ENCODE assay signal across 18 cellular contexts in the genomic region with DNA sequence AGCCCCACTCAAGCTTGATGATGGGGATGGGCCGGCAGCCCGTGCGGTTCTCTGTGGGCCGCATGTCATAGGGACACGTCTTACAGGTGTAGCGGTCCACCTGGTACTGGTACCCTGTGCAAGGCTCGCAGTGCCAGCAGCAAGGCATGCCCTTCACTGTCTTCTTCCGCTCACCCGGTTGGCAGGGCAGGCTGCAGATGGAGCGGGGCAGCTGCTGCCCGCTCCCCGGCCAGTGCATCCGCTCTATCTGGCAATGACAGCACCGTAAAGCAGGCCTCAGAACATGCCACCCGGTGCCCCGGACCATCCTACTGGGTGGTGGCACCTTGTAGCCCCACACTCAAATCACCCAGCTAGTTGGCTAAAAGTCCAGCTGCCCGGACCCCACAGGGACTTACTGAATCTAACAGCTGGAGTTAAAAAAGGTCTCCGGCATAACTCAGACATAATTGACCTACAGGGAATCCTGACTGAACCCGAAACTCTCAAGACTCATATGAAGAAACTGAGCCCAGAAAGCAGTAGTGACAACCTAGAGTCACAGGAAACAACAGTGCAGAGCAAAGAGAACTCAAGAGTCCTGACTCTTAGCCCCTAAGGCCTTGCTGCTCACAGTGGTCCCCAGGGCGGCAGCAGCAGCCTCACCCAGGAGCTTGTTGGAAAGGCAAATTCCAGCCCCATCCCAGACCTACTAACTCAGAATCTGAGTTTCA.
DNase-seq lines count a peak whose midpoint lies in the region; ATAC-seq, FAIRE-seq and TF ChIP-seq lines count a peak whose summit lies in the region.
"Had no signal": no experiment of that assay in that cellular context is flagged by ENCODE, and none has a peak within 500 bp of the region (broad histone marks: within the 10 kb centered on the region; RNA-seq: fewer than 3 reads in every experiment).

No MANE protein-coding gene starts in this region.

- H3K4me3 ChIP-seq in GM12865 (ENCODE audit: low read depth, low read length), result no peak overlapping the region
- H3K4me3 ChIP-seq in neuronal stem cell (ENCODE audit: low read length in 2 of 2), result no peak overlapping the region
- no peak overlapping the region for H3K4me3 ChIP-seq in naive thymus-derived CD4-positive, alpha-beta T cell (ENCODE audit: low read length)
- H3K4me3 ChIP-seq: HAP-1, PC-9 had no signal

- H4K91ac ChIP-seq in neuronal stem cell (ENCODE audit: low read depth, low read length, poor library complexity), result no peak overlapping the region

- CTCF ChIA-PET in activated CD8-positive, alpha-beta T cell treated with anti-CD3 and anti-CD28 coated beads for 36 hours (lab: Charles Lee), result interaction anchor here (1.0 to 2.2 kb wide), 3 partner anchors 9 to 265 kb away, joined by 3 to 9 read pairs (median 4); no protein-coding TSS in a partner anchor
- CTCF ChIA-PET in naive thymus-derived CD4-positive, alpha-beta T cell (lab: Charles Lee), result interaction anchor here (1.0 kb wide), 1 partner anchor 18 kb away, joined by 5 read pairs; no protein-coding TSS in a partner anchor

- peak; percentile 49 for ATAC-seq in HG03342 (IDR thresholded peaks at IDR 0.05; ENCODE audit: unreplicated experiment)
- no peak for ATAC-seq in activated CD8-positive, alpha-beta T cell treated with anti-CD3 and anti-CD28 coated beads for 36 hours
- no peak for ATAC-seq in naive thymus-derived CD4-positive, alpha-beta T cell

- no peak overlapping the region for H2AK5ac ChIP-seq in neuronal stem cell (ENCODE audit: low read depth, low read length)

- H3K14ac ChIP-seq in neuronal stem cell (ENCODE audit: low read length), result peak overlapping the region; percentile 39

- no peaks in the 10 kb centered on the region for H3K27me3 ChIP-seq in neuronal stem cell (ENCODE audit: control insufficient read depth in 3 of 3, insufficient read depth in 3 of 3, low read depth in 1 of 3, low read length in 3 of 3)
- H3K27me3 ChIP-seq in naive thymus-derived CD4-positive, alpha-beta T cell (ENCODE audit: control insufficient read depth in 2 of 2, insufficient read depth in 2 of 2, low read length in 2 of 2), result no peaks in the 10 kb centered on the region

- H3K79me1 ChIP-seq in neuronal stem cell (ENCODE audit: low read depth, low read length), result no peaks in the 10 kb centered on the region

- WGBS in neuronal stem cell (ENCODE audit: extremely low coverage in 2 of 2, insufficient read length in 2 of 2, insufficient replicate concordance in 1 of 2), 2 donors, result no CpG with 5 or more reads among the region's 20 CpGs

- POLR2A ChIA-PET in activated CD8-positive, alpha-beta T cell treated with anti-CD3 and anti-CD28 coated beads for 36 hours (lab: Charles Lee), result no interaction called here
- POLR2A ChIA-PET in naive thymus-derived CD4-positive, alpha-beta T cell (lab: Charles Lee), result no interaction called here

- no peaks in the 10 kb centered on the region for H3K9me3 Mint-ChIP-seq in activated CD8-positive, alpha-beta T cell treated with anti-CD3 and anti-CD28 coated beads for 36 hours
- H3K9me3 Mint-ChIP-seq in naive thymus-derived CD4-positive, alpha-beta T cell, result no peaks in the 10 kb centered on the region
- H3K9me3 Mint-ChIP-seq: CD4-positive, alpha-beta T cell had no signal

- H2BK5ac ChIP-seq in neuronal stem cell (ENCODE audit: low read length), result no peak overlapping the region

- no peak overlapping the region for H2BK12ac ChIP-seq in neuronal stem cell (ENCODE audit: low read length)

- no peak for TF ChIP-seq CTCF in GM12865 (IDR thresholded peaks at IDR 0.05; ENCODE audit: insufficient read depth, low read depth, low read length, missing control alignments)
- no peak for TF ChIP-seq CTCF in activated CD8-positive, alpha-beta T cell treated with anti-CD3 and anti-CD28 coated beads for 36 hours (IDR thresholded peaks at IDR 0.05)

- no peaks in the 10 kb centered on the region for H3K36me3 Mint-ChIP-seq in activated CD8-positive, alpha-beta T cell treated with anti-CD3 and anti-CD28 coated beads for 36 hours (ENCODE audit: low read depth)
- no peaks in the 10 kb centered on the region for H3K36me3 Mint-ChIP-seq in naive thymus-derived CD4-positive, alpha-beta T cell

- H3K27ac Mint-ChIP-seq in activated CD8-positive, alpha-beta T cell treated with anti-CD3 and anti-CD28 coated beads for 36 hours, result no peak overlapping the region
- H3K27ac Mint-ChIP-seq in naive thymus-derived CD4-positive, alpha-beta T cell, result no peak overlapping the region
- H3K27ac Mint-ChIP-seq: B cell; CD4-positive, alpha-beta T cell had no signal

- no peak overlapping the region for H2BK15ac ChIP-seq in neuronal stem cell (ENCODE audit: low read length)

- H3K27ac ChIP-seq in neuronal stem cell (replicated peaks; ENCODE audit: low read length), result no peak overlapping the region
- no peak overlapping the region for H3K27ac ChIP-seq in naive thymus-derived CD4-positive, alpha-beta T cell (ENCODE audit: low read depth, low read length)
- H3K27ac ChIP-seq: KMS-11, PC-9 had no signal

- no peaks in the 10 kb centered on the region for H3K36me3 ChIP-seq in neuronal stem cell (replicated peaks in 1 of 2; ENCODE audit: control insufficient read depth in 2 of 2, insufficient read depth in 2 of 2, low read length in 2 of 2)
- H3K36me3 ChIP-seq in naive thymus-derived CD4-positive, alpha-beta T cell (ENCODE audit: control insufficient read depth in 2 of 3, insufficient read depth in 3 of 3, low read length in 3 of 3), result no peaks in the 10 kb centered on the region
- H3K36me3 ChIP-seq: HAP-1 had no signal

- peaks cover 3% of the 10 kb centered on the region for H3K27me3 Mint-ChIP-seq in activated CD8-positive, alpha-beta T cell treated with anti-CD3 and anti-CD28 coated beads for 36 hours
- H3K27me3 Mint-ChIP-seq in naive thymus-derived CD4-positive, alpha-beta T cell, result peaks cover 0 to 10% (median 0%) of the 10 kb centered on the region in 5 donors
- H3K27me3 Mint-ChIP-seq: CD4-positive, alpha-beta T cell had no signal

- H3K4ac ChIP-seq in neuronal stem cell (ENCODE audit: low read length), result no peak overlapping the region

- peaks cover 0 to 7% of the 10 kb centered on the region in 2 donors for H3K4me1 ChIP-seq in neuronal stem cell (ENCODE audit: control insufficient read depth in 2 of 2, insufficient read depth in 1 of 2, low read depth in 1 of 2, low read length in 2 of 2)
- no peaks in the 10 kb centered on the region for H3K4me1 ChIP-seq in naive thymus-derived CD4-positive, alpha-beta T cell (ENCODE audit: control insufficient read depth in 2 of 2, insufficient read depth in 2 of 2, low read length in 2 of 2)
- H3K4me1 ChIP-seq: HAP-1 had no signal

- intact Hi-C loops in activated CD8-positive, alpha-beta T cell treated with anti-CD3 and anti-CD28 coated beads for 36 hours (cut with micrococcal nuclease), result no loop called here
- intact Hi-C loops in naive thymus-derived CD4-positive, alpha-beta T cell (cut with micrococcal nuclease), result no loop called here

- FAIRE-seq in GM18507 (lab: Jason Lieb, UNC) (peak; percentile 77), frontal cortex (lab: Jason Lieb, UNC) (no peak)

- H3K4me1 Mint-ChIP-seq in activated CD8-positive, alpha-beta T cell treated with anti-CD3 and anti-CD28 coated beads for 36 hours (ENCODE audit: low read depth), result no peaks in the 10 kb centered on the region
- peaks cover 0 to 4% (median 0%) of the 10 kb centered on the region in 7 donors for H3K4me1 Mint-ChIP-seq in naive thymus-derived CD4-positive, alpha-beta T cell

- H3K4me2 ChIP-seq in neuronal stem cell (ENCODE audit: insufficient read depth, low read length, poor library complexity, severe bottlenecking), result no peak overlapping the region
- H3K4me2 ChIP-seq: KMS-11, PC-9 had no signal

- H3K9me3 ChIP-seq in neuronal stem cell (replicated peaks in 1 of 2; ENCODE audit: control insufficient read depth in 2 of 2, insufficient read depth in 1 of 2, low read depth in 1 of 2, low read length in 2 of 2), result no peaks in the 10 kb centered on the region
- no peaks in the 10 kb centered on the region for H3K9me3 ChIP-seq in naive thymus-derived CD4-positive, alpha-beta T cell (ENCODE audit: control insufficient read depth in 2 of 3, low read length in 3 of 3)
- H3K9me3 ChIP-seq: HAP-1 had no signal

- H2AFZ ChIP-seq in neuronal stem cell (ENCODE audit: low read length), result no peak overlapping the region
- H2AFZ ChIP-seq: PC-9 had no signal

- H2BK120ac ChIP-seq in neuronal stem cell (ENCODE audit: low read depth, low read length), result no peak overlapping the region

- H4K8ac ChIP-seq in neuronal stem cell (ENCODE audit: low read depth, low read length), result no peak overlapping the region

- H3K23ac ChIP-seq in neuronal stem cell (ENCODE audit: low read depth, low read length, poor library complexity), result peak overlapping the region; percentile 37

- no peak overlapping the region for H3K4me3 Mint-ChIP-seq in activated CD8-positive, alpha-beta T cell treated with anti-CD3 and anti-CD28 coated beads for 36 hours
- no peak overlapping the region for H3K4me3 Mint-ChIP-seq in naive thymus-derived CD4-positive, alpha-beta T cell
- H3K4me3 Mint-ChIP-seq: B cell; CD4-positive, alpha-beta T cell had no signal

- DNase-seq in GM12865 (ENCODE audit: low read depth), result peak; percentile 83
- DNase-seq in GM18507 (ENCODE audit: extremely low spot score, insufficient read length, low read depth), result peak; percentile 56
- DNase-seq in neuronal stem cell (ENCODE audit: low spot score), result no peak
- DNase-seq in frontal cortex (ENCODE audit: low spot score in 2 of 2), result no peak
- no peak for DNase-seq in activated CD8-positive, alpha-beta T cell treated with anti-CD3 and anti-CD28 coated beads for 36 hours
- no peak for DNase-seq in naive thymus-derived CD4-positive, alpha-beta T cell
- DNase-seq: CD4-positive, alpha-beta T cell; DMS79 treated with DMSO at 0.1 percent for 48 hours; GDM1; NCI-H1105; NCI-H1694 treated with DMSO at 0.1 percent for 48 hours; NCI-H446; NCI-H748 treated with DMSO at 0.1 percent for 48 hours; PC-9 had no signal

- H3K18ac ChIP-seq in neuronal stem cell (ENCODE audit: low read length), result peak overlapping the region; percentile 60

- H3K9ac ChIP-seq in neuronal stem cell (ENCODE audit: low read depth, low read length, poor library complexity), result no peak overlapping the region
- H3K9ac ChIP-seq: KMS-11 had no signal

Comparison
In these comparisons a context has a peak if more than half of its experiments do, and no peak if none do; other contexts are left out.
1. DNase-seq: peak in GM12865 (single experiment) and GM18507 (single experiment); none in neuronal stem cell (single experiment), frontal cortex (0 of 2), activated CD8-positive, alpha-beta T cell treated with anti-CD3 and anti-CD28 coated beads for 36 hours (single experiment) and naive thymus-derived CD4-positive, alpha-beta T cell (0 of 9).